ENCODE assay signal across 13 cellular contexts in the genomic region with DNA sequence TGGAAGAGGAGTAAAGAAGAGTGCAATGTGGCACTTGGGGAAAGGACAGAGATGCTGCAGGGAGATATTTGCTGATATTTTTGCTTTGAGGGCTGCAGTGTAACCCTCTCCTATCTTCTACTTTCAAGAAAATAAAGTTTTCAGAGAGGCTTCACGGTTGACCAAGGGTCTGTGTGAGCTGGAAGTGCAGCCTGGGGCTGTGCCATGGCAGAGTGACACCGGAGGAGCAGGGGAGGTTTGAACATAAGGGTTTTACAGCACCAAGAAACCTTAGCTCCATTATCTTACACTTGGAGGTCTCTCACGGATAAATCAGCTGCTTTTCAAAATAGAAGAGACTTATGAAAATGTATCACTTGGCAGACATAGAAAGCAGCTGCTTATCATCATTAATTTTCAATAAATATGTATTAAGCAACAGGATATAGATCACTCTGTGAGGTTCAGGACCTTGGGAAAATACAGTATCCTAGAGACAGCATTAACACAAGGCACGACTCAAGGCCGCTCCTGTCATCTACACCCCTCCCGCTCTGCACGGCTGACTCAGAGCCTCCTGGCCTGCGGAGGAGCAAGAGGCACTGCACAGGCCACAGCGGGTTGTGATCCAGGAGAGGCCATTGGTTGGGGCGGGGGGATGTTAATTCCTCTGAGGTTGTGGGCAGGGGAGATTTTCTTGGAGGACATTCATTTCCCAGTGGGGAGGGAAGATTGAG.
DNase-seq lines count a peak whose midpoint lies in the region; ATAC-seq and TF ChIP-seq lines count a peak whose summit lies in the region.
"Had no signal": no experiment of that assay in that cellular context is flagged by ENCODE, and none has a peak within 500 bp of the region (broad histone marks: within the 10 kb centered on the region; RNA-seq: fewer than 3 reads in every experiment).

No MANE protein-coding gene starts in this region.

- intact Hi-C loops in right cardiac atrium (cut with DNase I) = no loop called here
- intact Hi-C loops in CD14-positive monocyte (cut with micrococcal nuclease) = no loop called here

- no peaks in the 10 kb centered on the region for H3K4me1 Mint-ChIP-seq in CD14-positive monocyte
- H3K4me1 Mint-ChIP-seq: activated naive CD4-positive, alpha-beta T cell treated with anti-CD3 and anti-CD28 coated beads, Interleukin-2, amount 50 U/mL, for 24 hours had no signal

- no peak overlapping the region for H3K4me3 Mint-ChIP-seq in CD14-positive monocyte
- H3K4me3 Mint-ChIP-seq: activated naive CD4-positive, alpha-beta T cell treated with anti-CD3 and anti-CD28 coated beads, Interleukin-2, amount 50 U/mL, for 24 hours had no signal

- H3K4me3 ChIP-seq in right cardiac atrium (ENCODE audit: low read length) (no peak overlapping the region), skeletal muscle cell (ENCODE audit: low read depth, low read length) (no peak overlapping the region)
- H3K4me3 ChIP-seq: tibial artery had no signal

- peak; percentile 82 to 83 for ATAC-seq in right cardiac atrium
- ATAC-seq in HG02623 (IDR thresholded peaks at IDR 0.05; ENCODE audit: unreplicated experiment) = no peak

- WGBS in right cardiac atrium = 52% methylated on average over 10 of the region's 10 CpGs

- H3K9me3 Mint-ChIP-seq in CD14-positive monocyte = peaks cover 0 to 9% (median 5%) of the 10 kb centered on the region in 7 donors
- H3K9me3 Mint-ChIP-seq: activated naive CD4-positive, alpha-beta T cell treated with anti-CD3 and anti-CD28 coated beads, Interleukin-2, amount 50 U/mL, for 24 hours had no signal

- no peaks in the 10 kb centered on the region for H3K9me3 ChIP-seq in right cardiac atrium (ENCODE audit: control insufficient read depth, low read length)
- H3K9me3 ChIP-seq: Caco-2, tibial artery had no signal

- H3K27me3 Mint-ChIP-seq in CD14-positive monocyte (ENCODE audit: low read depth in 3 of 3) = peaks cover 0 to 9% (median 4%) of the 10 kb centered on the region in 3 donors
- H3K27me3 Mint-ChIP-seq: activated naive CD4-positive, alpha-beta T cell treated with anti-CD3 and anti-CD28 coated beads, Interleukin-2, amount 50 U/mL, for 24 hours had no signal

- peaks cover 2% of the 10 kb centered on the region for H3K4me1 ChIP-seq in right cardiac atrium (ENCODE audit: control insufficient read depth, insufficient read depth, low read length)
- H3K4me1 ChIP-seq: Caco-2, tibial artery had no signal

- DNase-seq in GOT3 (lab: John Stamatoyannopoulos, UW) (peak; percentile 14), astrocyte of the hippocampus (ENCODE audit: low read depth, low spot score) (peak; percentile 60), right cardiac atrium (peak; percentile 78 to 86 (median 83)), skeletal muscle cell (ENCODE audit: low read depth) (peak; percentile 59), CD14-positive monocyte (ENCODE audit: low spot score) (no peak), medulla oblongata (ENCODE audit: extremely low spot score) (no peak), HuH-7.5 (ENCODE audit: low spot score) (no peak)
- DNase-seq: activated CD4-positive, alpha-beta T cell treated with anti-CD3 and anti-CD28 coated beads for 1 hour; Caco-2; midbrain had no signal

- no peaks in the 10 kb centered on the region for H3K36me3 Mint-ChIP-seq in CD14-positive monocyte
- H3K36me3 Mint-ChIP-seq: activated naive CD4-positive, alpha-beta T cell treated with anti-CD3 and anti-CD28 coated beads, Interleukin-2, amount 50 U/mL, for 24 hours had no signal

- no peaks in the 10 kb centered on the region for H3K27me3 ChIP-seq in right cardiac atrium (ENCODE audit: control insufficient read depth, insufficient read depth)
- H3K27me3 ChIP-seq: tibial artery had no signal

- TF ChIP-seq CTCF in CD14-positive monocyte (IDR thresholded peaks at IDR 0.05) = no peak

- H3K27ac ChIP-seq in right cardiac atrium (ENCODE audit: low read length) = peak overlapping the region; percentile 59
- H3K27ac ChIP-seq: tibial artery had no signal

- no peak overlapping the region for H3K27ac Mint-ChIP-seq in CD14-positive monocyte
- H3K27ac Mint-ChIP-seq: activated naive CD4-positive, alpha-beta T cell treated with anti-CD3 and anti-CD28 coated beads, Interleukin-2, amount 50 U/mL, for 24 hours had no signal

Comparison
In these comparisons a context has a peak if more than half of its experiments do, and no peak if none do; other contexts are left out.
1. DNase-seq: peak in GOT3 (single experiment), astrocyte of the hippocampus (single experiment), right cardiac atrium (3 of 3) and skeletal muscle cell (single experiment); none in CD14-positive monocyte (single experiment), medulla oblongata (single experiment) and HuH-7.5 (single experiment).